Comparison of ENCODE assay signal across 1 cellular context in the genomic region with DNA sequence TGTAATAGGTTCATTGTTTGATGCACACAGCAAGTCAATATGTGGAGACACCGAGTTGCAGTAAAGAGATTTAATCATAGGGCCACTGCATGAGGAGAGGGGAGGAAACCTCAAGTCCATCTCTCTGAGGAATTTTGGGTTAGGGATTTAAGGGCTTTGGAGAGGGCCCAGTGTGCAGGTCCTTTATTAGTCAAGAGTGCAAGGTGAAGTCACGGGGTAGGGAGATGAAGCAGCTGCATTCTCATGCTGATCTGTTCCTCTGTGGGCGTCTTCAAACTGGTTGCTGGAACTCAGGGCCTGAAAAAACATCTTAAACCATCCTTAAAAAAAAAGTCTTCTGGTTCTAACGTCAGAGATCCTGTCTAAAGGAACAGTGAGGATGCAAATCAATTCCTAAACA.
A peak's percentile ranks its signal among the peaks of the same experiment; 100 is the strongest.
TF ChIP-seq lines count a peak whose summit lies in the region.

No MANE protein-coding gene starts in this region.

TF ChIP-seq in GM23338, 12 proteins besides CTCF, POLR2A, EP300 and RAD21 (continued from another document):
- TF ChIP-seq ZNF462 (CRISPR knock-in tag; IDR thresholded peaks at IDR 0.05), result peak; percentile 23; the same call in 1 of the 2 replicates
